In genomic region chr11:47177229-47177845, GRCh38 we compare ENCODE assay signal across 7 cellular contexts. TPM values are rescaled to one million over a fixed set of nuclear protein-coding genes. Genes with fewer than 3 reads are reported as not detected.
A peak's percentile ranks its signal among the peaks of the same experiment; 100 is the strongest.
DNase-seq lines count a peak whose midpoint lies in the region; ATAC-seq, FAIRE-seq and TF ChIP-seq lines count a peak whose summit lies in the region.

No MANE protein-coding gene starts in this region.

- FAIRE-seq in small intestine (lab: Jason Lieb, UNC), result no peak

- 2 to 3% (median 2%) methylated on average over 21 of the region's 21 CpGs for WGBS in small intestine, 3 donors

- H3K27me3 ChIP-seq in brain microvascular endothelial cell (replicated peaks), result no peaks in the 10 kb centered on the region
- no peaks in the 10 kb centered on the region for H3K27me3 ChIP-seq in small intestine (ENCODE audit: control insufficient read depth in 2 of 2, insufficient read depth in 2 of 2, low read length in 2 of 2)

- in situ Hi-C loops in brain microvascular endothelial cell (cut with HindIII; ENCODE audit: low pct_ligation_motif_present, low sequenced_read_pairs), result no loop called here

- H3K9me3 ChIP-seq in iPS-18c (ENCODE audit: control insufficient read depth, insufficient read depth, low read length) (no peaks in the 10 kb centered on the region), small intestine (ENCODE audit: control insufficient read depth, low read depth) (no peaks in the 10 kb centered on the region)

- ATAC-seq in HG02642 (IDR thresholded peaks at IDR 0.05; ENCODE audit: poor library complexity, unreplicated experiment), result peak; percentile 45

- peak; percentile 71 for TF ChIP-seq CTCF in GM12875 (IDR thresholded peaks at IDR 0.05; ENCODE audit: borderline replicate concordance, insufficient read depth, low read depth, low read length)
- peak; percentile 71 for TF ChIP-seq CTCF in brain microvascular endothelial cell (IDR thresholded peaks at IDR 0.05; ENCODE audit: low read depth, low read length, missing control alignments)

- DNase-seq in NCI-H1105 (lab: John Stamatoyannopoulos, UW) (peak; percentile 60), T-helper 1 cell (peak; percentile 44 to 84 (median 66)), brain microvascular endothelial cell (peak; percentile 72), small intestine (peak; percentile 81)

- H3K27ac ChIP-seq in brain microvascular endothelial cell (peak overlapping the region; percentile 65), small intestine (ENCODE audit: low read depth in 1 of 2, low read length in 1 of 2) (peak overlapping the region; percentile 91 to 98)

- H3K4me1 ChIP-seq in small intestine (ENCODE audit: control insufficient read depth in 2 of 2, insufficient read depth in 1 of 2, low read depth in 1 of 2, low read length in 1 of 2), result peaks cover 2 to 6% of the 10 kb centered on the region in 2 donors

- H3K36me3 ChIP-seq in brain microvascular endothelial cell (replicated peaks), result peaks cover 28% of the 10 kb centered on the region
- peaks cover 5 to 6% of the 10 kb centered on the region in 2 donors for H3K36me3 ChIP-seq in small intestine (ENCODE audit: control insufficient read depth in 2 of 2, insufficient read depth in 2 of 2, low read length in 2 of 2)

- H3K4me3 ChIP-seq in GM12875 (ENCODE audit: low read depth, low read length), result peak overlapping the region; percentile 91
- peak overlapping the region; percentile 71 for H3K4me3 ChIP-seq in brain microvascular endothelial cell (ENCODE audit: low read depth, low read length)
- peak overlapping the region; percentile 69; the same call in 1 of the 2 replicates for H3K4me3 ChIP-seq in iPS-18c (ENCODE audit: insufficient read depth, low read depth, low read length)
- H3K4me3 ChIP-seq in small intestine (ENCODE audit: low read depth in 1 of 2, low read length in 2 of 2), result peak overlapping the region; percentile 52 to 71

RNA-seq across cellular contexts. Expression of gene ARFGAP2, which starts 0.7 kb away (rescaled TPM):
- 10 to 100 TPM; 53.0 to 64.4 (median 64.4) TPM for polyA plus RNA-seq in small intestine

RNA-seq across cellular contexts. Expression of gene PACSIN3, which starts 8.9 kb away (rescaled TPM):
- 1 to 10 TPM; 2.0 to 6.5 (median 4.9) TPM for polyA plus RNA-seq in small intestine

RNA-seq across cellular contexts. Expression of gene DDB2, which starts 37.4 kb away (rescaled TPM):
- 10 to 100 TPM; 25.1 to 39.4 (median 26.2) TPM for polyA plus RNA-seq in small intestine

Comparison
In these comparisons a context has a peak if more than half of its experiments do, and no peak if none do; other contexts are left out.
1. Peak in every context shown above with its lines: DNase-seq, ATAC-seq, H3K4me3 ChIP-seq and H3K27ac ChIP-seq.